Comparison of ENCODE assay signal across 1 cellular context in genomic region chr1:201896951-201897391, GRCh38.
TF ChIP-seq lines count a peak whose summit lies in the region.

No MANE protein-coding gene starts in this region.

TF ChIP-seq in GM23338, 12 proteins besides CTCF, POLR2A, EP300 and RAD21 (continued from another document):
- no peak for TF ChIP-seq ZNF462 (CRISPR knock-in tag; IDR thresholded peaks at IDR 0.05)
- no peak for TF ChIP-seq ZNF114 (CRISPR knock-in tag; IDR thresholded peaks at IDR 0.05)
- TF ChIP-seq POLR2AphosphoS5 (IDR thresholded peaks at IDR 0.05; ENCODE audit: low read depth): no peak
- TF ChIP-seq EZH2 (IDR thresholded peaks at IDR 0.05; ENCODE audit: low read depth, unreplicated experiment): no peak
- TF ChIP-seq ZNF331 (CRISPR knock-in tag; IDR thresholded peaks at IDR 0.05; ENCODE audit: low read depth): no peak
- TF ChIP-seq REST (IDR thresholded peaks at IDR 0.05; ENCODE audit: unreplicated experiment): no peak
- TF ChIP-seq ETS1 (IDR thresholded peaks at IDR 0.05): no peak
- TF ChIP-seq STAT1 (IDR thresholded peaks at IDR 0.05; ENCODE audit: unreplicated experiment): no peak
- TF ChIP-seq JUNB (IDR thresholded peaks at IDR 0.05; ENCODE audit: unreplicated experiment): no peak
- no peak for TF ChIP-seq NANOG (IDR thresholded peaks at IDR 0.05; ENCODE audit: borderline replicate concordance)
